ENCODE assay signal across 3 cellular contexts in genomic region chr2:171996021-171996420, GRCh38.
TF ChIP-seq lines count a peak whose summit lies in the region.

No MANE protein-coding gene starts in this region.

TF ChIP-seq in GM23338, 12 proteins besides CTCF, POLR2A, EP300 and RAD21:
- no peak for TF ChIP-seq STAT1 (IDR thresholded peaks at IDR 0.05; ENCODE audit: unreplicated experiment)
- TF ChIP-seq ZNF114 (CRISPR knock-in tag; IDR thresholded peaks at IDR 0.05): no peak
- no peak for TF ChIP-seq NANOG (IDR thresholded peaks at IDR 0.05; ENCODE audit: borderline replicate concordance)
- no peak for TF ChIP-seq JUNB (IDR thresholded peaks at IDR 0.05; ENCODE audit: unreplicated experiment)
- no peak for TF ChIP-seq CREB1 (CRISPR knock-in tag; IDR thresholded peaks at IDR 0.05; ENCODE audit: low read depth)
- TF ChIP-seq POLR2AphosphoS5 (IDR thresholded peaks at IDR 0.05; ENCODE audit: low read depth): no peak
- no peak for TF ChIP-seq ZNF462 (CRISPR knock-in tag; IDR thresholded peaks at IDR 0.05)
TF ChIP-seq in GM23338: peak in this region for 0.

TF ChIP-seq in IMR-90, 13 proteins besides CTCF, POLR2A, EP300 and RAD21:
- no peak for TF ChIP-seq MXI1 (IDR thresholded peaks at IDR 0.05; ENCODE audit: borderline replicate concordance, low read depth, low read length)
- TF ChIP-seq MAZ (IDR thresholded peaks at IDR 0.05; ENCODE audit: borderline replicate concordance, low read depth, low read length): no peak
- no peak for TF ChIP-seq CHD1 (IDR thresholded peaks at IDR 0.05; ENCODE audit: low read depth, low read length)
- TF ChIP-seq BHLHE40 (IDR thresholded peaks at IDR 0.05; ENCODE audit: low read depth, low read length): no peak
- TF ChIP-seq FOS (IDR thresholded peaks at IDR 0.05; ENCODE audit: low read depth, low read length): no peak
- TF ChIP-seq RCOR1 (IDR thresholded peaks at IDR 0.05; ENCODE audit: insufficient replicate concordance, low read length): no peak
- no peak for TF ChIP-seq CEBPB (IDR thresholded peaks at IDR 0.05; ENCODE audit: low read depth, low read length)
- TF ChIP-seq ELK1 (IDR thresholded peaks at IDR 0.05; ENCODE audit: borderline replicate concordance, low read depth, low read length): no peak
- TF ChIP-seq NFE2L2 (IDR thresholded peaks at IDR 0.05; ENCODE audit: low read depth, low read length): no peak
- no peak for TF ChIP-seq SMC3 (IDR thresholded peaks at IDR 0.05; ENCODE audit: low read depth, low read length)
- TF ChIP-seq MAFK (IDR thresholded peaks at IDR 0.05; ENCODE audit: low read depth, low read length): no peak
- TF ChIP-seq, protein P1, sequence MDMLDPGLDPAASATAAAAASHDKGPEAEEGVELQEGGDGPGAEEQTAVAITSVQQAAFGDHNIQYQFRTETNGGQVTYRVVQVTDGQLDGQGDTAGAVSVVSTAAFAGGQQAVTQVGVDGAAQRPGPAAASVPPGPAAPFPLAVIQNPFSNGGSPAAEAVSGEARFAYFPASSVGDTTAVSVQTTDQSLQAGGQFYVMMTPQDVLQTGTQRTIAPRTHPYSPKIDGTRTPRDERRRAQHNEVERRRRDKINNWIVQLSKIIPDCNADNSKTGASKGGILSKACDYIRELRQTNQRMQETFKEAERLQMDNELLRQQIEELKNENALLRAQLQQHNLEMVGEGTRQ (IDR thresholded peaks at IDR 0.05; ENCODE audit: low read depth, low read length): no peak
- no peak for TF ChIP-seq RFX5 (IDR thresholded peaks at IDR 0.05; ENCODE audit: low read depth, low read length)
TF ChIP-seq in IMR-90: peak in this region for 0.

TF ChIP-seq in K562, 482 proteins besides CTCF, POLR2A, EP300 and RAD21 (continues in another document):
- TF ChIP-seq, protein P2, sequence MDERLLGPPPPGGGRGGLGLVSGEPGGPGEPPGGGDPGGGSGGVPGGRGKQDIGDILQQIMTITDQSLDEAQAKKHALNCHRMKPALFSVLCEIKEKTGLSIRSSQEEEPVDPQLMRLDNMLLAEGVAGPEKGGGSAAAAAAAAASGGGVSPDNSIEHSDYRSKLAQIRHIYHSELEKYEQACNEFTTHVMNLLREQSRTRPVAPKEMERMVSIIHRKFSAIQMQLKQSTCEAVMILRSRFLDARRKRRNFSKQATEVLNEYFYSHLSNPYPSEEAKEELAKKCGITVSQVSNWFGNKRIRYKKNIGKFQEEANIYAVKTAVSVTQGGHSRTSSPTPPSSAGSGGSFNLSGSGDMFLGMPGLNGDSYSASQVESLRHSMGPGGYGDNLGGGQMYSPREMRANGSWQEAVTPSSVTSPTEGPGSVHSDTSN (CRISPR knock-in tag; IDR thresholded peaks at IDR 0.05; ENCODE audit: low read depth): no peak
- TF ChIP-seq, protein P2 (tag; conservative IDR thresholded peaks at IDR 0.05; ENCODE audit: low read depth): no peak
- no peak for TF ChIP-seq ZBTB8A (IDR thresholded peaks at IDR 0.05; ENCODE audit: partially characterized antibody)
- no peak for TF ChIP-seq ZNF217 (CRISPR knock-in tag; IDR thresholded peaks at IDR 0.05)
- TF ChIP-seq CCAR2 (IDR thresholded peaks at IDR 0.05; ENCODE audit: low read depth, low read length): no peak
- 0 out of 4 replicates have a peak, but pooled peaks of 1 of the 2 experiments have one; percentile 40 for TF ChIP-seq HDAC1 (IDR thresholded peaks at IDR 0.05)
- TF ChIP-seq SRSF9 (IDR thresholded peaks at IDR 0.05; ENCODE audit: borderline replicate concordance, low read depth, low read length): no peak
- TF ChIP-seq ZNF407 (IDR thresholded peaks at IDR 0.05; ENCODE audit: low read depth): 0 out of 2 replicates have a peak, but pooled peaks have one; percentile 19
- TF ChIP-seq ARID2 (IDR thresholded peaks at IDR 0.05): 0 out of 2 replicates have a peak, but pooled peaks have one; percentile 15
- TF ChIP-seq CC2D1A (IDR thresholded peaks at IDR 0.05): 0 out of 2 replicates have a peak, but pooled peaks have one; percentile 15
- peak; percentile 59; the same call in 1 of the 2 replicates for TF ChIP-seq LARP7 (IDR thresholded peaks at IDR 0.05)
- TF ChIP-seq MTA2 (IDR thresholded peaks at IDR 0.05; ENCODE audit: low read depth): no peak
- TF ChIP-seq SMAD4 (CRISPR knock-in tag; conservative IDR thresholded peaks at IDR 0.05): no peak
- TF ChIP-seq ETV1 (tag; conservative IDR thresholded peaks at IDR 0.05; ENCODE audit: low read depth): no peak
- TF ChIP-seq, protein P3, sequence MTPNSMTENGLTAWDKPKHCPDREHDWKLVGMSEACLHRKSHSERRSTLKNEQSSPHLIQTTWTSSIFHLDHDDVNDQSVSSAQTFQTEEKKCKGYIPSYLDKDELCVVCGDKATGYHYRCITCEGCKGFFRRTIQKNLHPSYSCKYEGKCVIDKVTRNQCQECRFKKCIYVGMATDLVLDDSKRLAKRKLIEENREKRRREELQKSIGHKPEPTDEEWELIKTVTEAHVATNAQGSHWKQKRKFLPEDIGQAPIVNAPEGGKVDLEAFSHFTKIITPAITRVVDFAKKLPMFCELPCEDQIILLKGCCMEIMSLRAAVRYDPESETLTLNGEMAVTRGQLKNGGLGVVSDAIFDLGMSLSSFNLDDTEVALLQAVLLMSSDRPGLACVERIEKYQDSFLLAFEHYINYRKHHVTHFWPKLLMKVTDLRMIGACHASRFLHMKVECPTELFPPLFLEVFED (CRISPR knock-in tag; conservative IDR thresholded peaks at IDR 0.05): 0 out of 2 replicates have a peak, but pooled peaks have one; percentile 28
- TF ChIP-seq, protein P4, sequence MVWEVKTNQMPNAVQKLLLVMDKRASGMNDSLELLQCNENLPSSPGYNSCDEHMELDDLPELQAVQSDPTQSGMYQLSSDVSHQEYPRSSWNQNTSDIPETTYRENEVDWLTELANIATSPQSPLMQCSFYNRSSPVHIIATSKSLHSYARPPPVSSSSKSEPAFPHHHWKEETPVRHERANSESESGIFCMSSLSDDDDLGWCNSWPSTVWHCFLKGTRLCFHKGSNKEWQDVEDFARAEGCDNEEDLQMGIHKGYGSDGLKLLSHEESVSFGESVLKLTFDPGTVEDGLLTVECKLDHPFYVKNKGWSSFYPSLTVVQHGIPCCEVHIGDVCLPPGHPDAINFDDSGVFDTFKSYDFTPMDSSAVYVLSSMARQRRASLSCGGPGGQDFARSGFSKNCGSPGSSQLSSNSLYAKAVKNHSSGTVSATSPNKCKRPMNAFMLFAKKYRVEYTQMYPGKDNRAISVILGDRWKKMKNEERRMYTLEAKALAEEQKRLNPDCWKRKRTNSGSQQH (CRISPR knock-in tag; IDR thresholded peaks at IDR 0.05): 0 out of 2 replicates have a peak, but pooled peaks have one; percentile 22
- TF ChIP-seq ZFP36 (IDR thresholded peaks at IDR 0.05; ENCODE audit: low read depth, low read length, partially characterized antibody): no peak
- TF ChIP-seq TEAD4 (IDR thresholded peaks at IDR 0.05; ENCODE audit: low read length): no peak
- TF ChIP-seq TEAD4 (CRISPR knock-in tag; IDR thresholded peaks at IDR 0.05; ENCODE audit: borderline replicate concordance): no peak
- no peak for TF ChIP-seq ERF (CRISPR knock-in tag; IDR thresholded peaks at IDR 0.05)
- no peak for TF ChIP-seq HMBOX1 (IDR thresholded peaks at IDR 0.05)
- no peak for TF ChIP-seq ZNF197 (CRISPR knock-in tag; IDR thresholded peaks at IDR 0.05; ENCODE audit: low read depth)
- TF ChIP-seq, protein P5, sequence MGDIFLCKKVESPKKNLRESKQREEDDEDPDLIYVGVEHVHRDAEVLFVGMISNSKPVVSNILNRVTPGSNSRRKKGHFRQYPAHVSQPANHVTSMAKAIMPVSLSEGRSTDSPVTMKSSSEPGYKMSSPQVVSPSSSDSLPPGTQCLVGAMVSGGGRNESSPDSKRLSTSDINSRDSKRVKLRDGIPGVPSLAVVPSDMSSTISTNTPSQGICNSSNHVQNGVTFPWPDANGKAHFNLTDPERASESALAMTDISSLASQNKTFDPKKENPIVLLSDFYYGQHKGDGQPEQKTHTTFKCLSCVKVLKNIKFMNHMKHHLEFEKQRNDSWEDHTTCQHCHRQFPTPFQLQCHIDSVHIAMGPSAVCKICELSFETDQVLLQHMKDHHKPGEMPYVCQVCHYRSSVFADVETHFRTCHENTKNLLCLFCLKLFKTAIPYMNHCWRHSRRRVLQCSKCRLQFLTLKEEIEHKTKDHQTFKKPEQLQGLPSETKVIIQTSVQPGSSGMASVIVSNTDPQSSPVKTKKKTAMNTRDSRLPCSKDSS (IDR thresholded peaks at IDR 0.05; ENCODE audit: low read depth, partially characterized antibody): no peak
- TF ChIP-seq BCLAF1 (IDR thresholded peaks at IDR 0.05; ENCODE audit: borderline replicate concordance in 1 of 2, control insufficient read depth in 1 of 2, low read depth in 2 of 2, low read length in 1 of 2): 0 out of 4 replicates have a peak, but pooled peaks of 1 of the 2 experiments have one; percentile 54
